ENCODE assay signal across 1 cellular context in the genomic region with DNA sequence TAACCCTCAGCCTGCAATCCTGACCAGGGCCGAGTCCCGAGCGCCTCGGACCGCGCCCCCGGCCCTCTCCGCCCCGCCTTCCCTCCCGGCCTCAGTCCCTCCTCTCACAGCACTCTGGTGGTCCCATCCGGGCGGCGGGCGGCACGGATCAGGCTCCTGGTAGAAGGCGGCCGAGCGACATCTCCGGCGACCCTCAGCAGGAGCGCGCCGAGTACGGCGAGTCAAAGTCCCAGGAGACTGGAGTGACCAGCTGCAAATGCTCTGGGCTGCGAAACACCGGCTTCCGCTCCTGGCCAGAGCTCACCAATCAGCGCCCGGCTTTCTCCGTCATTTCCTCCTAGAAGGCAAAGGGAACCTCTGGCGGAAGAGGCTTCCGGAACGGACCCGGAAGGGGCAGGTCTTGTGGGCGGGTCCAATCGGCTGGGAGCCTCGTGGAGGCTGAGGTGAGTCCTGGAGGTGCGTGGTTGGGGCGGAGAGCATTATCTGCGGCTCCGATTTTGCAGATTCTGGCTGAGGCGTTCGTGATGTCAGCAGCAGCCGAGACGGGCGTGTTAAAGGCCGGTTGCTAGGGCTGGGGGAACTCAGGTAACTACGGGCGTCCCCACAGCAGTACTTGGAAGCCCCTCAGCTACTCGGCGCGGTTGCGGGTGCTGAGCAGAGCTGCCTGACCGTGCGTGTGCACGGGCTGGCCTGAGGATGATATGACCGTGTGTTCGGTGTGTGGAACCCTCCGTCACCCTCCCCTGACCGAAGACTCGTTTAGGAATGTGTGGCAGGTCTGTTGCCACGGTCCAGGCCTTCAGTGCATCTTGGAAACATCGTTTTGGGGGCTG.
TF ChIP-seq lines count a peak whose summit lies in the region.

A gene with protein sequence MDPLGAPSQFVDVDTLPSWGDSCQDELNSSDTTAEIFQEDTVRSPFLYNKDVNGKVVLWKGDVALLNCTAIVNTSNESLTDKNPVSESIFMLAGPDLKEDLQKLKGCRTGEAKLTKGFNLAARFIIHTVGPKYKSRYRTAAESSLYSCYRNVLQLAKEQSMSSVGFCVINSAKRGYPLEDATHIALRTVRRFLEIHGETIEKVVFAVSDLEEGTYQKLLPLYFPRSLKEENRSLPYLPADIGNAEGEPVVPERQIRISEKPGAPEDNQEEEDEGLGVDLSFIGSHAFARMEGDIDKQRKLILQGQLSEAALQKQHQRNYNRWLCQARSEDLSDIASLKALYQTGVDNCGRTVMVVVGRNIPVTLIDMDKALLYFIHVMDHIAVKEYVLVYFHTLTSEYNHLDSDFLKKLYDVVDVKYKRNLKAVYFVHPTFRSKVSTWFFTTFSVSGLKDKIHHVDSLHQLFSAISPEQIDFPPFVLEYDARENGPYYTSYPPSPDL (minus strand): TSS at position 282 of the 833 bp plus-strand sequence. CDS start 9,264 bp downstream, outside the sequence.
A gene (plus strand): TSS at position 400 of the 833 bp plus-strand sequence. CDS start 3,581 bp downstream, outside the sequence.

TF ChIP-seq in K562, 482 proteins besides CTCF, POLR2A, EP300 and RAD21 (continued from another document and continues in another):
- TF ChIP-seq, protein P1, sequence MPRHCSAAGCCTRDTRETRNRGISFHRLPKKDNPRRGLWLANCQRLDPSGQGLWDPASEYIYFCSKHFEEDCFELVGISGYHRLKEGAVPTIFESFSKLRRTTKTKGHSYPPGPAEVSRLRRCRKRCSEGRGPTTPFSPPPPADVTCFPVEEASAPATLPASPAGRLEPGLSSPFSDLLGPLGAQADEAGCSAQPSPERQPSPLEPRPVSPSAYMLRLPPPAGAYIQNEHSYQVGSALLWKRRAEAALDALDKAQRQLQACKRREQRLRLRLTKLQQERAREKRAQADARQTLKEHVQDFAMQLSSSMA (CRISPR knock-in tag; IDR thresholded peaks at IDR 0.05): no peak
- peak; percentile 74 for TF ChIP-seq L3MBTL2 (IDR thresholded peaks at IDR 0.05)
- TF ChIP-seq, protein P2, sequence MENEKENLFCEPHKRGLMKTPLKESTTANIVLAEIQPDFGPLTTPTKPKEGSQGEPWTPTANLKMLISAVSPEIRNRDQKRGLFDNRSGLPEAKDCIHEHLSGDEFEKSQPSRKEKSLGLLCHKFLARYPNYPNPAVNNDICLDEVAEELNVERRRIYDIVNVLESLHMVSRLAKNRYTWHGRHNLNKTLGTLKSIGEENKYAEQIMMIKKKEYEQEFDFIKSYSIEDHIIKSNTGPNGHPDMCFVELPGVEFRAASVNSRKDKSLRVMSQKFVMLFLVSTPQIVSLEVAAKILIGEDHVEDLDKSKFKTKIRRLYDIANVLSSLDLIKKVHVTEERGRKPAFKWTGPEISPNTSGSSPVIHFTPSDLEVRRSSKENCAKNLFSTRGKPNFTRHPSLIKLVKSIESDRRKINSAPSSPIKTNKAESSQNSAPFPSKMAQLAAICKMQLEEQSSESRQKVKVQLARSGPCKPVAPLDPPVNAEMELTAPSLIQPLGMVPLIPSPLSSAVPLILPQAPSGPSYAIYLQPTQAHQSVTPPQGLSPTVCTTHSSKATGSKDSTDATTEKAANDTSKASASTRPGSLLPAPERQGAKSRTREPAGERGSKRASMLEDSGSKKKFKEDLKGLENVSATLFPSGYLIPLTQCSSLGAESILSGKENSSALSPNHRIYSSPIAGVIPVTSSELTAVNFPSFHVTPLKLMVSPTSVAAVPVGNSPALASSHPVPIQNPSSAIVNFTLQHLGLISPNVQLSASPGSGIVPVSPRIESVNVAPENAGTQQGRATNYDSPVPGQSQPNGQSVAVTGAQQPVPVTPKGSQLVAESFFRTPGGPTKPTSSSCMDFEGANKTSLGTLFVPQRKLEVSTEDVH (IDR thresholded peaks at IDR 0.05; ENCODE audit: low read depth, partially characterized antibody): peak; percentile 96
- TF ChIP-seq MAZ (CRISPR knock-in tag; conservative IDR thresholded peaks at IDR 0.05 in 1 of 2, IDR thresholded peaks at IDR 0.05 in 1 of 2): no peak; a peak in 2 of 4 replicates
- TF ChIP-seq, protein P3, sequence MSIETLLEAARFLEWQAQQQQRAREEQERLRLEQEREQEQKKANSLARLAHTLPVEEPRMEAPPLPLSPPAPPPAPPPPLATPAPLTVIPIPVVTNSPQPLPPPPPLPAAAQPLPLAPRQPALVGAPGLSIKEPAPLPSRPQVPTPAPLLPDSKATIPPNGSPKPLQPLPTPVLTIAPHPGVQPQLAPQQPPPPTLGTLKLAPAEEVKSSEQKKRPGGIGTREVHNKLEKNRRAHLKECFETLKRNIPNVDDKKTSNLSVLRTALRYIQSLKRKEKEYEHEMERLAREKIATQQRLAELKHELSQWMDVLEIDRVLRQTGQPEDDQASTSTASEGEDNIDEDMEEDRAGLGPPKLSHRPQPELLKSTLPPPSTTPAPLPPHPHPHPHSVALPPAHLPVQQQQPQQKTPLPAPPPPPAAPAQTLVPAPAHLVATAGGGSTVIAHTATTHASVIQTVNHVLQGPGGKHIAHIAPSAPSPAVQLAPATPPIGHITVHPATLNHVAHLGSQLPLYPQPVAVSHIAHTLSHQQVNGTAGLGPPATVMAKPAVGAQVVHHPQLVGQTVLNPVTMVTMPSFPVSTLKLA (conservative IDR thresholded peaks at IDR 0.05): peak; percentile 97 to 99
- TF ChIP-seq SREBF2 (CRISPR knock-in tag; IDR thresholded peaks at IDR 0.05): no peak
- no peak for TF ChIP-seq CCNT2 (IDR thresholded peaks at IDR 0.05; ENCODE audit: borderline replicate concordance, extremely low read depth, insufficient read length, low read depth, low read length)
- TF ChIP-seq HLTF (IDR thresholded peaks at IDR 0.05): no peak
- TF ChIP-seq, protein P4, sequence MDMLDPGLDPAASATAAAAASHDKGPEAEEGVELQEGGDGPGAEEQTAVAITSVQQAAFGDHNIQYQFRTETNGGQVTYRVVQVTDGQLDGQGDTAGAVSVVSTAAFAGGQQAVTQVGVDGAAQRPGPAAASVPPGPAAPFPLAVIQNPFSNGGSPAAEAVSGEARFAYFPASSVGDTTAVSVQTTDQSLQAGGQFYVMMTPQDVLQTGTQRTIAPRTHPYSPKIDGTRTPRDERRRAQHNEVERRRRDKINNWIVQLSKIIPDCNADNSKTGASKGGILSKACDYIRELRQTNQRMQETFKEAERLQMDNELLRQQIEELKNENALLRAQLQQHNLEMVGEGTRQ (CRISPR knock-in tag; IDR thresholded peaks at IDR 0.05): no peak; the same call in 1 of the 2 replicates
- TF ChIP-seq CC2D1A (IDR thresholded peaks at IDR 0.05): peak; percentile 22; the same call in 1 of the 2 replicates
- TF ChIP-seq, protein P5, sequence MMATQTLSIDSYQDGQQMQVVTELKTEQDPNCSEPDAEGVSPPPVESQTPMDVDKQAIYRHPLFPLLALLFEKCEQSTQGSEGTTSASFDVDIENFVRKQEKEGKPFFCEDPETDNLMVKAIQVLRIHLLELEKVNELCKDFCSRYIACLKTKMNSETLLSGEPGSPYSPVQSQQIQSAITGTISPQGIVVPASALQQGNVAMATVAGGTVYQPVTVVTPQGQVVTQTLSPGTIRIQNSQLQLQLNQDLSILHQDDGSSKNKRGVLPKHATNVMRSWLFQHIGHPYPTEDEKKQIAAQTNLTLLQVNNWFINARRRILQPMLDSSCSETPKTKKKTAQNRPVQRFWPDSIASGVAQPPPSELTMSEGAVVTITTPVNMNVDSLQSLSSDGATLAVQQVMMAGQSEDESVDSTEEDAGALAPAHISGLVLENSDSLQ (IDR thresholded peaks at IDR 0.05): peak; percentile 36; the same call in 1 of the 2 replicates
- no peak for TF ChIP-seq ZNF354B (CRISPR knock-in tag; IDR thresholded peaks at IDR 0.05)
- TF ChIP-seq, protein P6, sequence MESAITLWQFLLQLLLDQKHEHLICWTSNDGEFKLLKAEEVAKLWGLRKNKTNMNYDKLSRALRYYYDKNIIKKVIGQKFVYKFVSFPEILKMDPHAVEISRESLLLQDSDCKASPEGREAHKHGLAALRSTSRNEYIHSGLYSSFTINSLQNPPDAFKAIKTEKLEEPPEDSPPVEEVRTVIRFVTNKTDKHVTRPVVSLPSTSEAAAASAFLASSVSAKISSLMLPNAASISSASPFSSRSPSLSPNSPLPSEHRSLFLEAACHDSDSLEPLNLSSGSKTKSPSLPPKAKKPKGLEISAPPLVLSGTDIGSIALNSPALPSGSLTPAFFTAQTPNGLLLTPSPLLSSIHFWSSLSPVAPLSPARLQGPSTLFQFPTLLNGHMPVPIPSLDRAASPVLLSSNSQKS (CRISPR knock-in tag; IDR thresholded peaks at IDR 0.05): no peak
- TF ChIP-seq, protein P7, sequence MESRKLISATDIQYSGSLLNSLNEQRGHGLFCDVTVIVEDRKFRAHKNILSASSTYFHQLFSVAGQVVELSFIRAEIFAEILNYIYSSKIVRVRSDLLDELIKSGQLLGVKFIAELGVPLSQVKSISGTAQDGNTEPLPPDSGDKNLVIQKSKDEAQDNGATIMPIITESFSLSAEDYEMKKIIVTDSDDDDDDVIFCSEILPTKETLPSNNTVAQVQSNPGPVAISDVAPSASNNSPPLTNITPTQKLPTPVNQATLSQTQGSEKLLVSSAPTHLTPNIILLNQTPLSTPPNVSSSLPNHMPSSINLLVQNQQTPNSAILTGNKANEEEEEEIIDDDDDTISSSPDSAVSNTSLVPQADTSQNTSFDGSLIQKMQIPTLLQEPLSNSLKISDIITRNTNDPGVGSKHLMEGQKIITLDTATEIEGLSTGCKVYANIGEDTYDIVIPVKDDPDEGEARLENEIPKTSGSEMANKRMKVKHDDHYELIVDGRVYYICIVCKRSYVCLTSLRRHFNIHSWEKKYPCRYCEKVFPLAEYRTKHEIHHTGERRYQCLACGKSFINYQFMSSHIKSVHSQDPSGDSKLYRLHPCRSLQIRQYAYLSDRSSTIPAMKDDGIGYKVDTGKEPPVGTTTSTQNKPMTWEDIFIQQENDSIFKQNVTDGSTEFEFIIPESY (CRISPR knock-in tag; IDR thresholded peaks at IDR 0.05): peak; percentile 38; the same call in 1 of the 2 replicates
- TF ChIP-seq SETDB1 (IDR thresholded peaks at IDR 0.05; ENCODE audit: low read length): no peak
- TF ChIP-seq ZNF384 (IDR thresholded peaks at IDR 0.05; ENCODE audit: low read depth, low read length): 0 out of 2 replicates have a peak, but pooled peaks have one; percentile 5
- TF ChIP-seq, protein P8, sequence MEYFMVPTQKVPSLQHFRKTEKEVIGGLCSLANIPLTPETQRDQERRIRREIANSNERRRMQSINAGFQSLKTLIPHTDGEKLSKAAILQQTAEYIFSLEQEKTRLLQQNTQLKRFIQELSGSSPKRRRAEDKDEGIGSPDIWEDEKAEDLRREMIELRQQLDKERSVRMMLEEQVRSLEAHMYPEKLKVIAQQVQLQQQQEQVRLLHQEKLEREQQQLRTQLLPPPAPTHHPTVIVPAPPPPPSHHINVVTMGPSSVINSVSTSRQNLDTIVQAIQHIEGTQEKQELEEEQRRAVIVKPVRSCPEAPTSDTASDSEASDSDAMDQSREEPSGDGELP (CRISPR knock-in tag; IDR thresholded peaks at IDR 0.05; ENCODE audit: borderline replicate concordance): peak; percentile 98
- TF ChIP-seq NONO (IDR thresholded peaks at IDR 0.05; ENCODE audit: low read depth in 2 of 2, low read length in 1 of 2): no peak
- TF ChIP-seq, protein P9, sequence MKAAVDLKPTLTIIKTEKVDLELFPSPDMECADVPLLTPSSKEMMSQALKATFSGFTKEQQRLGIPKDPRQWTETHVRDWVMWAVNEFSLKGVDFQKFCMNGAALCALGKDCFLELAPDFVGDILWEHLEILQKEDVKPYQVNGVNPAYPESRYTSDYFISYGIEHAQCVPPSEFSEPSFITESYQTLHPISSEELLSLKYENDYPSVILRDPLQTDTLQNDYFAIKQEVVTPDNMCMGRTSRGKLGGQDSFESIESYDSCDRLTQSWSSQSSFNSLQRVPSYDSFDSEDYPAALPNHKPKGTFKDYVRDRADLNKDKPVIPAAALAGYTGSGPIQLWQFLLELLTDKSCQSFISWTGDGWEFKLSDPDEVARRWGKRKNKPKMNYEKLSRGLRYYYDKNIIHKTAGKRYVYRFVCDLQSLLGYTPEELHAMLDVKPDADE (conservative IDR thresholded peaks at IDR 0.05; ENCODE audit: control insufficient read depth, low read depth, low read length): peak; percentile 92
- TF ChIP-seq ARID1B (IDR thresholded peaks at IDR 0.05): 0 out of 2 replicates have a peak, but pooled peaks have one; percentile 3
- TF ChIP-seq, protein P10, sequence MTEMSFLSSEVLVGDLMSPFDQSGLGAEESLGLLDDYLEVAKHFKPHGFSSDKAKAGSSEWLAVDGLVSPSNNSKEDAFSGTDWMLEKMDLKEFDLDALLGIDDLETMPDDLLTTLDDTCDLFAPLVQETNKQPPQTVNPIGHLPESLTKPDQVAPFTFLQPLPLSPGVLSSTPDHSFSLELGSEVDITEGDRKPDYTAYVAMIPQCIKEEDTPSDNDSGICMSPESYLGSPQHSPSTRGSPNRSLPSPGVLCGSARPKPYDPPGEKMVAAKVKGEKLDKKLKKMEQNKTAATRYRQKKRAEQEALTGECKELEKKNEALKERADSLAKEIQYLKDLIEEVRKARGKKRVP (CRISPR knock-in tag; IDR thresholded peaks at IDR 0.05): no peak
- no peak for TF ChIP-seq SRF (CRISPR knock-in tag; IDR thresholded peaks at IDR 0.05)
- TF ChIP-seq, protein P11, sequence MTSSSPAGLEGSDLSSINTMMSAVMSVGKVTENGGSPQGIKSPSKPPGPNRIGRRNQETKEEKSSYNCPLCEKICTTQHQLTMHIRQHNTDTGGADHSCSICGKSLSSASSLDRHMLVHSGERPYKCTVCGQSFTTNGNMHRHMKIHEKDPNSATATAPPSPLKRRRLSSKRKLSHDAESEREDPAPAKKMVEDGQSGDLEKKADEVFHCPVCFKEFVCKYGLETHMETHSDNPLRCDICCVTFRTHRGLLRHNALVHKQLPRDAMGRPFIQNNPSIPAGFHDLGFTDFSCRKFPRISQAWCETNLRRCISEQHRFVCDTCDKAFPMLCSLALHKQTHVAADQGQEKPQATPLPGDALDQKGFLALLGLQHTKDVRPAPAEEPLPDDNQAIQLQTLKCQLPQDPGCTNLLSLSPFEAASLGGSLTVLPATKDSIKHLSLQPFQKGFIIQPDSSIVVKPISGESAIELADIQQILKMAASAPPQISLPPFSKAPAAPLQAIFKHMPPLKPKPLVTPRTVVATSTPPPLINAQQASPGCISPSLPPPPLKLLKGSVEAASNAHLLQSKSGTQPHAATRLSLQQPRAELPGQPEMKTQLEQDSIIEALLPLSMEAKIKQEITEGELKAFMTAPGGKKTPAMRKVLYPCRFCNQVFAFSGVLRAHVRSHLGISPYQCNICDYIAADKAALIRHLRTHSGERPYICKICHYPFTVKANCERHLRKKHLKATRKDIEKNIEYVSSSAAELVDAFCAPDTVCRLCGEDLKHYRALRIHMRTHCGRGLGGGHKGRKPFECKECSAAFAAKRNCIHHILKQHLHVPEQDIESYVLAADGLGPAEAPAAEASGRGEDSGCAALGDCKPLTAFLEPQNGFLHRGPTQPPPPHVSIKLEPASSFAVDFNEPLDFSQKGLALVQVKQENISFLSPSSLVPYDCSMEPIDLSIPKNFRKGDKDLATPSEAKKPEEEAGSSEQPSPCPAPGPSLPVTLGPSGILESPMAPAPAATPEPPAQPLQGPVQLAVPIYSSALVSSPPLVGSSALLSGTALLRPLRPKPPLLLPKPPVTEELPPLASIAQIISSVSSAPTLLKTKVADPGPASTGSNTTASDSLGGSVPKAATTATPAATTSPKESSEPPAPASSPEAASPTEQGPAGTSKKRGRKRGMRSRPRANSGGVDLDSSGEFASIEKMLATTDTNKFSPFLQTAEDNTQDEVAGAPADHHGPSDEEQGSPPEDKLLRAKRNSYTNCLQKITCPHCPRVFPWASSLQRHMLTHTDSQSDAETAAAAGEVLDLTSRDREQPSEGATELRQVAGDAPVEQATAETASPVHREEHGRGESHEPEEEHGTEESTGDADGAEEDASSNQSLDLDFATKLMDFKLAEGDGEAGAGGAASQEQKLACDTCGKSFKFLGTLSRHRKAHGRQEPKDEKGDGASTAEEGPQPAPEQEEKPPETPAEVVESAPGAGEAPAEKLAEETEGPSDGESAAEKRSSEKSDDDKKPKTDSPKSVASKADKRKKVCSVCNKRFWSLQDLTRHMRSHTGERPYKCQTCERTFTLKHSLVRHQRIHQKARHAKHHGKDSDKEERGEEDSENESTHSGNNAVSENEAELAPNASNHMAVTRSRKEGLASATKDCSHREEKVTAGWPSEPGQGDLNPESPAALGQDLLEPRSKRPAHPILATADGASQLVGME (CRISPR knock-in tag; IDR thresholded peaks at IDR 0.05): peak; percentile 38; the same call in 1 of the 2 replicates
- peak; percentile 62 for TF ChIP-seq TBP (optimal IDR thresholded peaks at IDR 0.05; ENCODE audit: low read depth, low read length)
- no peak for TF ChIP-seq ZNF24 (IDR thresholded peaks at IDR 0.05)
- TF ChIP-seq ZNF143 (CRISPR knock-in tag; IDR thresholded peaks at IDR 0.05): no peak
